In genomic region chr1:154603317-154603716, GRCh38 we compare ENCODE assay signal across 26 cellular contexts. TPM values are rescaled to one million over a fixed set of nuclear protein-coding genes. Genes with fewer than 3 reads are reported as not detected.
DNase-seq lines count a peak whose midpoint lies in the region; TF ChIP-seq lines count a peak whose summit lies in the region.
"Had no signal": no experiment of that assay in that cellular context is flagged by ENCODE, and none has a peak within 500 bp of the region (broad histone marks: within the 10 kb centered on the region; RNA-seq: fewer than 3 reads in every experiment).

No MANE protein-coding gene starts in this region.

- H3K4me3 ChIP-seq in CD4-positive, alpha-beta memory T cell (ENCODE audit: low read length in 2 of 2) = no peak overlapping the region
- no peak overlapping the region for H3K4me3 ChIP-seq in adrenal gland
- H3K4me3 ChIP-seq: lung, PC-9, sigmoid colon had no signal

- TF ChIP-seq POLR2A in adrenal gland (IDR thresholded peaks at IDR 0.05) = no peak

- no peak for TF ChIP-seq CTCF in adrenal gland (IDR thresholded peaks at IDR 0.05)
- no peak for TF ChIP-seq CTCF in GM13976 (IDR thresholded peaks at IDR 0.05; ENCODE audit: borderline replicate concordance, control extremely low read depth, extremely low read depth, insufficient read depth, missing control alignments)

- H3K4me1 Mint-ChIP-seq in activated CD4-positive, alpha-beta T cell treated with anti-CD3 and anti-CD28 coated beads, Interleukin-2, amount 10 ng/mL, durations not matched to agents 24 days and 14 days = peaks cover 74% of the 10 kb centered on the region
- H3K4me1 Mint-ChIP-seq in CD4-positive, alpha-beta memory T cell = peaks cover 46 to 99% (median 67%) of the 10 kb centered on the region in 4 donors
- peaks cover 57% of the 10 kb centered on the region for H3K4me1 Mint-ChIP-seq in activated T-helper 2 cell treated with anti-CD3 and anti-CD28 coated beads, Interferon-gamma antibody, Interleukin-2, Interleukin-4, amounts not matched to agents 10 μg/mL and 5 μg/mL and 100 μg/mL, durations not matched to agents 14 hours and 24 hours and 36 hours (ENCODE audit: low read depth)

- POLR2A ChIA-PET in CD4-positive, alpha-beta memory T cell (lab: Charles Lee; ENCODE audit: partially characterized antibody) = interaction anchor here (1.5 to 3.8 kb wide), 3 partner anchors 8 to 333 kb away, joined by 3 to 16 read pairs (median 8); partner anchors contain the start of gene PMVK

- peak overlapping the region; percentile 18 for H3K27ac Mint-ChIP-seq in activated CD4-positive, alpha-beta T cell treated with anti-CD3 and anti-CD28 coated beads, Interleukin-2, amount 10 ng/mL, durations not matched to agents 24 days and 14 days
- H3K27ac Mint-ChIP-seq in CD4-positive, alpha-beta memory T cell = peak overlapping the region in 6 of 7 donors; percentile 32 to 93 (median 78)
- peak overlapping the region; percentile 43 for H3K27ac Mint-ChIP-seq in activated T-helper 2 cell treated with anti-CD3 and anti-CD28 coated beads, Interferon-gamma antibody, Interleukin-2, Interleukin-4, amounts not matched to agents 10 μg/mL and 5 μg/mL and 100 μg/mL, durations not matched to agents 14 hours and 24 hours and 36 hours

- H3K4me3 Mint-ChIP-seq in activated CD4-positive, alpha-beta T cell treated with anti-CD3 and anti-CD28 coated beads, Interleukin-2, amount 10 ng/mL, durations not matched to agents 24 days and 14 days = no peak overlapping the region
- H3K4me3 Mint-ChIP-seq in CD4-positive, alpha-beta memory T cell = no peak overlapping the region
- H3K4me3 Mint-ChIP-seq in activated T-helper 2 cell treated with anti-CD3 and anti-CD28 coated beads, Interferon-gamma antibody, Interleukin-2, Interleukin-4, amounts not matched to agents 10 μg/mL and 5 μg/mL and 100 μg/mL, durations not matched to agents 14 hours and 24 hours and 36 hours (ENCODE audit: low read depth) = no peak overlapping the region
- H3K4me3 Mint-ChIP-seq: activated CD8-positive, alpha-beta memory T cell treated with anti-CD3 and anti-CD28 coated beads, Interleukin-2, amount 10 ng/mL, durations not matched to agents 7 days and 5 days had no signal

- 61 to 64% (median 61%) methylated on average over 2 of the region's 2 CpGs for WGBS in adrenal gland, 4 donors

- no peaks in the 10 kb centered on the region for H3K9me3 ChIP-seq in CD4-positive, alpha-beta memory T cell (ENCODE audit: control insufficient read depth in 1 of 2, low read length in 2 of 2)
- H3K9me3 ChIP-seq in adrenal gland (replicated peaks in 1 of 3) = no peaks in the 10 kb centered on the region
- H3K9me3 ChIP-seq: Caco-2, sigmoid colon had no signal

- peaks cover 73% of the 10 kb centered on the region for H3K4me1 ChIP-seq in CD4-positive, alpha-beta memory T cell (ENCODE audit: insufficient read depth, low read length)
- H3K4me1 ChIP-seq in adrenal gland (replicated peaks in 1 of 2) = peaks cover 26 to 64% of the 10 kb centered on the region in 2 donors
- H3K4me1 ChIP-seq: Caco-2 had no signal

- in situ Hi-C loops in GM13976 (cut with MboI; ENCODE audit: low sequenced_read_pairs, unreplicated experiment) = no loop called here

- peaks cover 36% of the 10 kb centered on the region for H3K36me3 ChIP-seq in CD4-positive, alpha-beta memory T cell (ENCODE audit: insufficient read depth, low read length)
- peaks cover 0 to 25% of the 10 kb centered on the region in 2 donors for H3K36me3 ChIP-seq in adrenal gland (replicated peaks in 1 of 2)

- no peaks in the 10 kb centered on the region for H3K27me3 ChIP-seq in CD4-positive, alpha-beta memory T cell (ENCODE audit: insufficient read depth, low read length)
- H3K27me3 ChIP-seq in layer of hippocampus (ENCODE audit: control insufficient read depth, insufficient read depth, low read length) = no peaks in the 10 kb centered on the region
- no peaks in the 10 kb centered on the region for H3K27me3 ChIP-seq in adrenal gland
- H3K27me3 ChIP-seq: sigmoid colon had no signal

- H3K36me3 Mint-ChIP-seq in activated CD4-positive, alpha-beta T cell treated with anti-CD3 and anti-CD28 coated beads, Interleukin-2, amount 10 ng/mL, durations not matched to agents 24 days and 14 days (ENCODE audit: low read depth) = peaks cover 80% of the 10 kb centered on the region
- peaks cover 38 to 78% of the 10 kb centered on the region in 2 donors for H3K36me3 Mint-ChIP-seq in CD4-positive, alpha-beta memory T cell
- peaks cover 82% of the 10 kb centered on the region for H3K36me3 Mint-ChIP-seq in activated T-helper 2 cell treated with anti-CD3 and anti-CD28 coated beads, Interferon-gamma antibody, Interleukin-2, Interleukin-4, amounts not matched to agents 10 μg/mL and 5 μg/mL and 100 μg/mL, durations not matched to agents 14 hours and 24 hours and 36 hours (ENCODE audit: low read depth)

- intact Hi-C loops in activated CD4-positive, alpha-beta T cell treated with anti-CD3 and anti-CD28 coated beads, Interleukin-2, amount 10 ng/mL, durations not matched to agents 24 days and 14 days (cut with micrococcal nuclease) = loop anchor here (10.0 kb wide), 1 partner anchor 379 kb away; the partner anchor contains the start of gene UBAP2L
- intact Hi-C loops in CD4-positive, alpha-beta memory T cell (cut with micrococcal nuclease) = no loop called here
- intact Hi-C loops in activated T-helper 2 cell treated with anti-CD3 and anti-CD28 coated beads, Interferon-gamma antibody, Interleukin-2, Interleukin-4, amounts not matched to agents 10 μg/mL and 5 μg/mL and 100 μg/mL, durations not matched to agents 14 hours and 24 hours and 36 hours (cut with micrococcal nuclease) = no loop called here
- intact Hi-C loops in adrenal gland (cut with DNase I) = no loop called here

- no peak for DNase-seq in activated CD4-positive, alpha-beta T cell treated with anti-CD3 and anti-CD28 coated beads, Interleukin-2, amount 10 ng/mL, durations not matched to agents 24 days and 14 days
- DNase-seq in activated CD4-positive, alpha-beta T cell treated with anti-CD3 and anti-CD28 coated beads for 1 hour = no peak
- no peak for DNase-seq in CD4-positive, alpha-beta memory T cell
- no peak for DNase-seq in activated T-helper 2 cell treated with anti-CD3 and anti-CD28 coated beads, Interferon-gamma antibody, Interleukin-2, Interleukin-4, amounts not matched to agents 10 μg/mL and 5 μg/mL and 100 μg/mL, durations not matched to agents 14 hours and 24 hours and 36 hours (ENCODE audit: low spot score)
- DNase-seq in adrenal gland (no peak), GF-D8 (lab: John Stamatoyannopoulos, UW) (no peak), GM13976 (ENCODE audit: low spot score) (no peak)
- DNase-seq: 8988T; activated CD8-positive, alpha-beta memory T cell treated with anti-CD3 and anti-CD28 coated beads, Interleukin-2, amount 10 ng/mL, durations not matched to agents 7 days and 5 days; anterior cingulate cortex; Caco-2; DMS79 treated with DMSO at 0.1 percent for 48 hours; KBM-7; NCI-H146; NCI-H524; PC-9; SHP77; sigmoid colon; stimulated activated CD4-positive, alpha-beta T cell treated with anti-CD3 and anti-CD28 coated beads, Interleukin-15, amount 100 ng/mL, for 24 hours; substantia nigra; T1000 had no signal

- H3K9me3 Mint-ChIP-seq in activated CD4-positive, alpha-beta T cell treated with anti-CD3 and anti-CD28 coated beads, Interleukin-2, amount 10 ng/mL, durations not matched to agents 24 days and 14 days = no peaks in the 10 kb centered on the region
- H3K9me3 Mint-ChIP-seq in CD4-positive, alpha-beta memory T cell = peaks cover 0 to 3% (median 0%) of the 10 kb centered on the region in 8 donors
- no peaks in the 10 kb centered on the region for H3K9me3 Mint-ChIP-seq in activated T-helper 2 cell treated with anti-CD3 and anti-CD28 coated beads, Interferon-gamma antibody, Interleukin-2, Interleukin-4, amounts not matched to agents 10 μg/mL and 5 μg/mL and 100 μg/mL, durations not matched to agents 14 hours and 24 hours and 36 hours

- CTCF ChIA-PET in CD4-positive, alpha-beta memory T cell (lab: Charles Lee; ENCODE audit: partially characterized antibody) = no interaction called here

- H3K27ac ChIP-seq in CD4-positive, alpha-beta memory T cell (ENCODE audit: low read depth, low read length) = peak overlapping the region; percentile 5
- peak overlapping the region; percentile 6 for H3K27ac ChIP-seq in layer of hippocampus (ENCODE audit: low read depth, low read length)
- H3K27ac ChIP-seq in adrenal gland = peak overlapping the region in 1 of 5 donors; percentile 0
- H3K27ac ChIP-seq: PC-9, sigmoid colon had no signal

- H3K27me3 Mint-ChIP-seq in activated CD4-positive, alpha-beta T cell treated with anti-CD3 and anti-CD28 coated beads, Interleukin-2, amount 10 ng/mL, durations not matched to agents 24 days and 14 days = no peaks in the 10 kb centered on the region
- H3K27me3 Mint-ChIP-seq in CD4-positive, alpha-beta memory T cell = no peaks in the 10 kb centered on the region
- H3K27me3 Mint-ChIP-seq in activated T-helper 2 cell treated with anti-CD3 and anti-CD28 coated beads, Interferon-gamma antibody, Interleukin-2, Interleukin-4, amounts not matched to agents 10 μg/mL and 5 μg/mL and 100 μg/mL, durations not matched to agents 14 hours and 24 hours and 36 hours (ENCODE audit: low read depth) = no peaks in the 10 kb centered on the region
- H3K27me3 Mint-ChIP-seq: activated CD8-positive, alpha-beta memory T cell treated with anti-CD3 and anti-CD28 coated beads, Interleukin-2, amount 10 ng/mL, durations not matched to agents 7 days and 5 days; progenitor cell of endocrine pancreas had no signal

RNA-seq across cellular contexts. Expression of gene ADAR, which starts 4.7 kb away (rescaled TPM):
- total RNA-seq in activated CD4-positive, alpha-beta T cell treated with anti-CD3 and anti-CD28 coated beads, Interleukin-2, amount 10 ng/mL, durations not matched to agents 24 days and 14 days = 293 and 306 TPM in 2 replicates
- 100 to 1,000 TPM; 240 to 247 TPM for total RNA-seq in CD4-positive, alpha-beta memory T cell
- polyA plus RNA-seq in CD4-positive, alpha-beta memory T cell = 100 to 1,000 TPM in 1 of 2 donors, 10 to 100 TPM in 1; 64.4 to 162 TPM
- 267 and 282 TPM in 2 replicates for total RNA-seq in activated T-helper 2 cell treated with anti-CD3 and anti-CD28 coated beads, Interferon-gamma antibody, Interleukin-2, Interleukin-4, amounts not matched to agents 10 μg/mL and 5 μg/mL and 100 μg/mL, durations not matched to agents 14 hours and 24 hours and 36 hours
- total RNA-seq in adrenal gland = 100 to 1,000 TPM; 100 to 160 (median 127) TPM
- polyA plus RNA-seq in adrenal gland = 100 to 1,000 TPM in 1 of 3 donors, 10 to 100 TPM in 2; 18.5 to 123 (median 30.0) TPM

RNA-seq across cellular contexts. Expression of gene CHRNB2, which starts 35.7 kb away (rescaled TPM):
- total RNA-seq in activated CD4-positive, alpha-beta T cell treated with anti-CD3 and anti-CD28 coated beads, Interleukin-2, amount 10 ng/mL, durations not matched to agents 24 days and 14 days = 0.14 TPM in 1 of 2 replicates, not detected in the other
- total RNA-seq in CD4-positive, alpha-beta memory T cell = not detected
- not detected for polyA plus RNA-seq in CD4-positive, alpha-beta memory T cell
- not detected in 2 replicates for total RNA-seq in activated T-helper 2 cell treated with anti-CD3 and anti-CD28 coated beads, Interferon-gamma antibody, Interleukin-2, Interleukin-4, amounts not matched to agents 10 μg/mL and 5 μg/mL and 100 μg/mL, durations not matched to agents 14 hours and 24 hours and 36 hours
- 1 to 10 TPM in 3 of 8 donors, under 1 TPM in 5; 0.06 to 2.2 (median 0.51) TPM for total RNA-seq in adrenal gland
- 1 to 10 TPM in 2 of 3 donors, under 1 TPM in 1; 0.37 to 1.9 (median 1.6) TPM for polyA plus RNA-seq in adrenal gland
- total RNA-seq: activated CD8-positive, alpha-beta memory T cell treated with anti-CD3 and anti-CD28 coated beads, Interleukin-2, amount 10 ng/mL, durations not matched to agents 7 days and 5 days; endothelial cell of umbilical vein; HT-29; PC-9 had no signal
- polyA plus RNA-seq: endothelial cell of umbilical vein had no signal

RNA-seq across cellular contexts. Expression of gene UBE2Q1, which starts 44.9 kb away (rescaled TPM):
- 86.6 and 104 TPM in 2 replicates for total RNA-seq in activated CD4-positive, alpha-beta T cell treated with anti-CD3 and anti-CD28 coated beads, Interleukin-2, amount 10 ng/mL, durations not matched to agents 24 days and 14 days
- 100 to 1,000 TPM; 112 to 132 TPM for total RNA-seq in CD4-positive, alpha-beta memory T cell
- 10 to 100 TPM in 1 of 2 donors, 1 to 10 TPM in 1; 6.4 to 18.6 TPM for polyA plus RNA-seq in CD4-positive, alpha-beta memory T cell
- total RNA-seq in activated T-helper 2 cell treated with anti-CD3 and anti-CD28 coated beads, Interferon-gamma antibody, Interleukin-2, Interleukin-4, amounts not matched to agents 10 μg/mL and 5 μg/mL and 100 μg/mL, durations not matched to agents 14 hours and 24 hours and 36 hours = 96.5 and 101 TPM in 2 replicates
- total RNA-seq in adrenal gland = 100 to 1,000 TPM in 2 of 8 donors, 10 to 100 TPM in 6; 15.7 to 102 (median 54.2) TPM
- 10 to 100 TPM; 31.1 to 83.8 (median 33.2) TPM for polyA plus RNA-seq in adrenal gland

Comparison
In these comparisons a context has a peak if more than half of its experiments do, and no peak if none do; other contexts are left out.
1. H3K27ac Mint-ChIP-seq: peak in every context shown above with its lines; median percentile 78 in CD4-positive, alpha-beta memory T cell; 43 in activated T-helper 2 cell treated with anti-CD3 and anti-CD28 coated beads, Interferon-gamma antibody, Interleukin-2, Interleukin-4, amounts not matched to agents 10 μg/mL and 5 μg/mL and 100 μg/mL, durations not matched to agents 14 hours and 24 hours and 36 hours; 18 in activated CD4-positive, alpha-beta T cell treated with anti-CD3 and anti-CD28 coated beads, Interleukin-2, amount 10 ng/mL, durations not matched to agents 24 days and 14 days.